ENCODE assay signal across 22 cellular contexts in the genomic region with DNA sequence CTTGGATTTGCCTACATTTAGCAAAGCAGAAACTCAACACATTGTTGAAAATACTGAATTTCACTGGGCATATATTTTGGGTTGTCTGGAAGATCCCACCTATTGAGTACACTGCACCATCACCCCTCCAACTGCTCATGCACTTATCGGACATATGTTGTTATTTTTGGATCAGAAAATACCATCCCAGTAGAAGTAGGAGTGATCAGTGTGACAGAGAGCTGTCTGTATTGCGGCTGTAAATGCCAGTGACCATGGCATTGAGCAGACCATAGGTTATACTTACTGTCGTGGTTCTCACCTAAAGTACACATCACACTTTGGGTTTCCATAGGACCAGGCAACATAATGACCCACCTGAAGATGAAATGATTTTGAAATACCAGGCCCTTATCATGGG.
"Had no signal": no experiment of that assay in that cellular context is flagged by ENCODE, and none has a peak within 500 bp of the region (broad histone marks: within the 10 kb centered on the region; RNA-seq: fewer than 3 reads in every experiment).

No MANE protein-coding gene starts in this region.

- DNase-seq: IMR-90, Karpas-422, KG1, MG63, NCI-H1092, NCI-H1105 treated with DMSO at 0.1 percent for 48 hours, NCI-H1417 treated with DMSO at 0.1 percent for 48 hours, NCI-H146, NCI-H1694 treated with DMSO at 0.1 percent for 48 hours, NCI-H1930, NCI-H2081, NCI-H2107, NCI-H2227 treated with DMSO at 0.1 percent for 48 hours, NCI-H524, NCI-H526 treated with DMSO at 0.1 percent for 48 hours, NCI-H748 treated with DMSO at 0.1 percent for 48 hours, RPMI8226, SHP77 treated with DMSO at 0.1 percent for 48 hours had no signal

- H3K27ac ChIP-seq: SJCRH30 had no signal

- FAIRE-seq: HepG2, RCC 7860 had no signal

- H3K27me3 ChIP-seq: MG63, SJCRH30 had no signal

- H3K36me3 ChIP-seq: MG63, SJCRH30 had no signal

- ATAC-seq: HepG2, SK-N-SH treated with all-trans-retinoic acid at 6 μM for 48 hours had no signal

- H3K4me3 ChIP-seq: MG63, SJCRH30 had no signal

- H3K9me3 ChIP-seq: MG63, SJCRH30 had no signal
